In the genomic region with DNA sequence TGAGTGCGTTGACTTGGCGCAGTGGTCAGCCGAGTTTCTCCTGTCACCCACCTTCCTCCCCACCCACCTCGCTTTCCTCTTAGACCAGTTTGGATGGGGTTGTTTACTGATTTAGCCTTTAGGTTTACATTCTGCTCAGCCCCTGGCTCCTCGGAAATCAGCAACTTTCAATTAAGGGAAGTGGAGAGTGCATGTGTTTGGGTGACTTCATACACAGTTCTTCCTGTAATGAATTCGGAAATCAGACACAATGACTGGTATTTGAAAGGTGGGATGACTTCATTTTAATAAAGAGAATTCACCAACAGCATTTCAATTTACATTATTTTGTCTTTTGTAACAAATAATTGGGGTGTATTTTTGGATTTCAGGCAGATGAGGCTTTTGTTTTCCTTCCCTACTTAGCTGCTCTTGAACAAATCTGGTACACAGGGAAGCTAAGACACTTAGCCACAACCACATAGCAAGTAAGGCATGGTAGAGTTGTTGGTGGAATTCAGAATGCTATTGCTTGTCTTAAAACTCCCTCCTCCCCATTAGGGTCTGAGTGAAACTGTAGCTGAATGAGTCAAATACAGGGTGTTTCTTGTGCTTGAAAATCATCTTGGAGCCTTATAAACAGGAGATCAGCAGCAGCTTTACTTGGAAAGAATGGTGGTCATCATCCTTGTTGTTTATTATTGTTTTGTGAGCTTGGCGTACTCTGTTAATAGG, we compare ENCODE assay signal across 8 cellular contexts. TPM values are rescaled to one million over a fixed set of nuclear protein-coding genes. Genes with fewer than 3 reads are reported as not detected.
A peak's percentile ranks its signal among the peaks of the same experiment; 100 is the strongest.
DNase-seq lines count a peak whose midpoint lies in the region; ATAC-seq and TF ChIP-seq lines count a peak whose summit lies in the region.

No MANE protein-coding gene starts in this region.

- H3K4me3 ChIP-seq in left ventricle myocardium inferior = peak overlapping the region; percentile 90

- peak overlapping the region; percentile 98 for H3K27ac Mint-ChIP-seq in activated CD4-positive, alpha-beta T cell treated with anti-CD3 and anti-CD28 coated beads, Interleukin-2, amount 10 ng/mL, durations not matched to agents 7 days and 5 days
- H3K27ac Mint-ChIP-seq in activated naive CD4-positive, alpha-beta T cell treated with anti-CD3 and anti-CD28 coated beads, Interleukin-2, amount 50 U/mL, for 72 hours = peak overlapping the region; percentile 94 to 99

- peak; percentile 23 for DNase-seq in activated CD4-positive, alpha-beta T cell treated with anti-CD3 and anti-CD28 coated beads, Interleukin-2, amount 10 ng/mL, durations not matched to agents 7 days and 5 days
- no peak for DNase-seq in activated CD4-positive, alpha-beta T cell treated with anti-CD3 and anti-CD28 coated beads for 48 hours
- peak; percentile 56 for DNase-seq in KBM-7
- DNase-seq in activated naive CD4-positive, alpha-beta T cell treated with anti-CD3 and anti-CD28 coated beads, Interleukin-2, amount 50 U/mL, for 72 hours (ENCODE audit: low spot score in 2 of 2) = peak in 1 of 2 donors; percentile 39
- DNase-seq in left ventricle myocardium inferior = no peak
- peak; percentile 47 for DNase-seq in renal cortical epithelial cell (ENCODE audit: low read depth)
- no peak for DNase-seq in NCI-H1417 (lab: John Stamatoyannopoulos, UW)
- no peak for DNase-seq in NCI-H1105 treated with DMSO at 0.1 percent for 48 hours (lab: John Stamatoyannopoulos, UW)

- H3K9me3 Mint-ChIP-seq in activated CD4-positive, alpha-beta T cell treated with anti-CD3 and anti-CD28 coated beads, Interleukin-2, amount 10 ng/mL, durations not matched to agents 7 days and 5 days = no peaks in the 10 kb centered on the region
- H3K9me3 Mint-ChIP-seq in activated naive CD4-positive, alpha-beta T cell treated with anti-CD3 and anti-CD28 coated beads, Interleukin-2, amount 50 U/mL, for 72 hours = no peaks in the 10 kb centered on the region

- no peaks in the 10 kb centered on the region for H3K27me3 ChIP-seq in left ventricle myocardium inferior (ENCODE audit: low read depth)

- CTCF ChIA-PET in activated CD4-positive, alpha-beta T cell treated with anti-CD3 and anti-CD28 coated beads, Interleukin-2, amount 10 ng/mL, durations not matched to agents 7 days and 5 days (lab: Charles Lee) = interaction anchor here (0.8 to 3.1 kb wide), 7 partner anchors 9 to 104 kb away, joined by 3 to 13 read pairs (median 3); a partner anchor contains a TSS

- no peaks in the 10 kb centered on the region for H3K27me3 Mint-ChIP-seq in activated CD4-positive, alpha-beta T cell treated with anti-CD3 and anti-CD28 coated beads, Interleukin-2, amount 10 ng/mL, durations not matched to agents 7 days and 5 days

- H3K4me1 ChIP-seq in left ventricle myocardium inferior = peaks cover 51% of the 10 kb centered on the region

- TF ChIP-seq CTCF in left ventricle myocardium inferior (IDR thresholded peaks at IDR 0.05; ENCODE audit: borderline replicate concordance) = no peak

- no peak for ATAC-seq in activated naive CD4-positive, alpha-beta T cell treated with anti-CD3 and anti-CD28 coated beads, Interleukin-2, amount 50 U/mL, for 72 hours

- H3K4me1 Mint-ChIP-seq in activated CD4-positive, alpha-beta T cell treated with anti-CD3 and anti-CD28 coated beads, Interleukin-2, amount 10 ng/mL, durations not matched to agents 7 days and 5 days = peaks cover 36% of the 10 kb centered on the region

- peaks cover 15% of the 10 kb centered on the region for H3K36me3 Mint-ChIP-seq in activated CD4-positive, alpha-beta T cell treated with anti-CD3 and anti-CD28 coated beads, Interleukin-2, amount 10 ng/mL, durations not matched to agents 7 days and 5 days (ENCODE audit: low read depth)
- H3K36me3 Mint-ChIP-seq in activated naive CD4-positive, alpha-beta T cell treated with anti-CD3 and anti-CD28 coated beads, Interleukin-2, amount 50 U/mL, for 72 hours = peaks cover 5 to 13% of the 10 kb centered on the region in 2 donors

- intact Hi-C loops in left ventricle myocardium inferior (cut with micrococcal nuclease) = no loop called here

- H3K4me3 Mint-ChIP-seq in activated CD4-positive, alpha-beta T cell treated with anti-CD3 and anti-CD28 coated beads, Interleukin-2, amount 10 ng/mL, durations not matched to agents 7 days and 5 days = peak overlapping the region; percentile 97

- in situ Hi-C loops in KBM-7 (cut with MboI; ENCODE audit: low pct_unique_long_range_greater_than_20kb, low sequenced_read_pairs) = no loop called here

- H3K9me3 ChIP-seq in left ventricle myocardium inferior (replicated peaks) = no peaks in the 10 kb centered on the region

- H3K36me3 ChIP-seq in left ventricle myocardium inferior = no peaks in the 10 kb centered on the region

- POLR2A ChIA-PET in activated CD4-positive, alpha-beta T cell treated with anti-CD3 and anti-CD28 coated beads, Interleukin-2, amount 10 ng/mL, durations not matched to agents 7 days and 5 days (lab: Charles Lee) = no interaction called here

- peak overlapping the region; percentile 94 for H3K27ac ChIP-seq in left ventricle myocardium inferior (replicated peaks)

RNA-seq across cellular contexts. Expression of a gene that starts 0.9 kb away (rescaled TPM):
- 10 to 100 TPM; 25.4 to 28.7 TPM for total RNA-seq in activated CD4-positive, alpha-beta T cell treated with anti-CD3 and anti-CD28 coated beads, Interleukin-2, amount 10 ng/mL, durations not matched to agents 7 days and 5 days
- total RNA-seq in activated naive CD4-positive, alpha-beta T cell treated with anti-CD3 and anti-CD28 coated beads, Interleukin-2, amount 50 U/mL, for 72 hours = 10 to 100 TPM; 35.2 to 41.0 TPM
- 22.0 TPM for total RNA-seq in left ventricle myocardium inferior
- 66.0 and 75.5 TPM in 2 replicates for total RNA-seq in renal cortical epithelial cell

RNA-seq across cellular contexts. Expression of a gene that starts 48.1 kb away (rescaled TPM):
- total RNA-seq in activated CD4-positive, alpha-beta T cell treated with anti-CD3 and anti-CD28 coated beads, Interleukin-2, amount 10 ng/mL, durations not matched to agents 7 days and 5 days = 10 to 100 TPM; 16.8 to 18.9 TPM
- total RNA-seq in activated naive CD4-positive, alpha-beta T cell treated with anti-CD3 and anti-CD28 coated beads, Interleukin-2, amount 50 U/mL, for 72 hours = 10 to 100 TPM in 1 of 2 donors, 1 to 10 TPM in 1; 5.7 to 10.4 TPM
- total RNA-seq in left ventricle myocardium inferior (9.9 TPM), renal cortical epithelial cell (12.0 and 14.8 TPM in 2 replicates)

RNA-seq across cellular contexts. Expression of a gene that starts 56.7 kb away (rescaled TPM):
- 10 to 100 TPM; 55.8 to 57.5 TPM for total RNA-seq in activated CD4-positive, alpha-beta T cell treated with anti-CD3 and anti-CD28 coated beads, Interleukin-2, amount 10 ng/mL, durations not matched to agents 7 days and 5 days
- total RNA-seq in activated naive CD4-positive, alpha-beta T cell treated with anti-CD3 and anti-CD28 coated beads, Interleukin-2, amount 50 U/mL, for 72 hours = 10 to 100 TPM; 28.3 to 52.0 TPM
- total RNA-seq in left ventricle myocardium inferior = 24.0 TPM
- 47.1 and 61.7 TPM in 2 replicates for total RNA-seq in renal cortical epithelial cell

Comparison
In these comparisons a context has a peak if more than half of its experiments do, and no peak if none do; other contexts are left out.
1. DNase-seq: peak in activated CD4-positive, alpha-beta T cell treated with anti-CD3 and anti-CD28 coated beads, Interleukin-2, amount 10 ng/mL, durations not matched to agents 7 days and 5 days (single experiment), KBM-7 (single experiment) and renal cortical epithelial cell (single experiment); none in activated CD4-positive, alpha-beta T cell treated with anti-CD3 and anti-CD28 coated beads for 48 hours (single experiment), left ventricle myocardium inferior (single experiment), NCI-H1417 (0 of 3) and NCI-H1105 treated with DMSO at 0.1 percent for 48 hours (single experiment).